ENCODE assay signal across 10 cellular contexts in the genomic region with DNA sequence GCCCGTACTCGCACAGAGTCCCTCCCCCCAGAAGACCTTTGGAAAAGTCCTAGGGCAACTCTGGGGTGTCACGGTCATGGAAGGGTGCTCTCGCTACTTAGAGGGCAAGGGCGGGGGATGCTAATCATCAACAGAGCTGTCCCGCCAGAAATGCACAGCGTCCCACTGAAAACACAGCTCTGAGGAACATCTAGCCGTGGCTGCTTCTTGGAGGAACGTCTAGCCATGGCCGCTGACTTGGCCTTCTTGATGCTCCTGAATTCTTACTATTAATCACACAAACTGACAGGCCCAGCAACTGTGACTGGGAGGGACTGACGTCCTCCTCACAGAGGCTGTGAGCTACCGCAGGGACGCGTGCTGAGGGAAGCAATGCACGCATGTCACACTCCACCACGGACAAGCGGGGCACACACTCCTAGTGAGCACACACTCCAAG. TPM values are rescaled to one million over a fixed set of nuclear protein-coding genes. Genes with fewer than 3 reads are reported as not detected.
DNase-seq lines count a peak whose midpoint lies in the region; ATAC-seq and TF ChIP-seq lines count a peak whose summit lies in the region.
"Had no signal": no experiment of that assay in that cellular context is flagged by ENCODE, and none has a peak within 500 bp of the region (broad histone marks: within the 10 kb centered on the region; RNA-seq: fewer than 3 reads in every experiment).

No MANE protein-coding gene starts in this region.

- no peak for TF ChIP-seq RAD21 in SK-N-SH (IDR thresholded peaks at IDR 0.05; ENCODE audit: low read length)

- H3K4me3 ChIP-seq in SK-N-SH (ENCODE audit: low read depth in 2 of 2, low read length in 1 of 2), result no peak overlapping the region; a peak in 2 of 4 replicates
- no peak overlapping the region for H3K4me3 ChIP-seq in SU-DHL-6 (ENCODE audit: insufficient read depth, low read length, poor library complexity, severe bottlenecking)
- no peak overlapping the region for H3K4me3 ChIP-seq in esophagus squamous epithelium
- H3K4me3 ChIP-seq in skeletal muscle satellite cell (ENCODE audit: low read length), result peak overlapping the region; percentile 13

- no peaks in the 10 kb centered on the region for H3K9me3 ChIP-seq in SK-N-SH
- H3K9me3 ChIP-seq in SU-DHL-6 (ENCODE audit: insufficient read depth, low read length), result no peaks in the 10 kb centered on the region
- H3K9me3 ChIP-seq in esophagus squamous epithelium, result no peaks in the 10 kb centered on the region
- H3K9me3 ChIP-seq in skeletal muscle satellite cell (replicated peaks; ENCODE audit: low read length), result no peaks in the 10 kb centered on the region
- H3K9me3 ChIP-seq: tibial nerve had no signal

- H2AFZ ChIP-seq in SK-N-SH (ENCODE audit: low read depth), result no peak overlapping the region
- H2AFZ ChIP-seq in SU-DHL-6 (ENCODE audit: low read depth, low read length, severe bottlenecking), result no peak overlapping the region

- WGBS in SK-N-SH (ENCODE audit: low lambda C conversion rate), result 94% methylated on average over 8 of the region's 17 CpGs
- 87 to 91% methylated on average over 8 to 14 of the region's 17 CpGs for WGBS in esophagus squamous epithelium, 2 donors

- H3K9me2 ChIP-seq in SK-N-SH (no peaks in the 10 kb centered on the region), SU-DHL-6 (replicated peaks; ENCODE audit: insufficient read depth, low read length) (no peaks in the 10 kb centered on the region)

- H3K9ac ChIP-seq in SK-N-SH (no peak overlapping the region), SU-DHL-6 (ENCODE audit: low read length) (no peak overlapping the region), skeletal muscle satellite cell (ENCODE audit: low read depth, low read length) (no peak overlapping the region)

- no peak for ATAC-seq in SK-N-SH treated with all-trans-retinoic acid at 6 μM for 48 hours
- no peak for ATAC-seq in HG03442 (IDR thresholded peaks at IDR 0.05; ENCODE audit: unreplicated experiment)
- ATAC-seq in HG03439 (IDR thresholded peaks at IDR 0.05; ENCODE audit: unreplicated experiment), result no peak
- no peak for ATAC-seq in GM19452 (IDR thresholded peaks at IDR 0.05; ENCODE audit: unreplicated experiment)

- no peak for DNase-seq in SK-N-SH
- DNase-seq in esophagus squamous epithelium (lab: John Stamatoyannopoulos, UW), result no peak

- POLR2A ChIA-PET in SK-N-SH (lab: Yijun Ruan, JAX), result interaction anchor here (0.5 to 1.5 kb wide), 3 partner anchors 17 to 27 kb away, joined by 3 to 5 read pairs (median 4); no protein-coding TSS in a partner anchor

- H3K36me3 ChIP-seq in SK-N-SH (replicated peaks in 1 of 2; ENCODE audit: control insufficient read depth in 1 of 2, insufficient read depth in 2 of 2, low read length in 1 of 2) (peaks cover 11 to 20% of the 10 kb centered on the region in 2 experiments), SU-DHL-6 (ENCODE audit: low read length) (peaks cover 4% of the 10 kb centered on the region; the same call in 1 of the 2 replicates), esophagus squamous epithelium (peaks cover 0 to 55% (median 10%) of the 10 kb centered on the region in 3 donors), skeletal muscle satellite cell (ENCODE audit: insufficient read depth, low read length) (peaks cover 17% of the 10 kb centered on the region)

- peaks cover 62% of the 10 kb centered on the region for H4K20me1 ChIP-seq in SK-N-SH (ENCODE audit: insufficient read depth)
- H4K20me1 ChIP-seq in SU-DHL-6 (ENCODE audit: low read depth, low read length), result no peaks in the 10 kb centered on the region

- intact Hi-C loops in esophagus squamous epithelium (cut with DNase I), result no loop called here

- H3K27ac ChIP-seq in SK-N-SH (ENCODE audit: low read depth in 2 of 2, low read length in 1 of 2), result no peak overlapping the region
- no peak overlapping the region for H3K27ac ChIP-seq in SU-DHL-6 (ENCODE audit: low read depth, low read length)
- H3K27ac ChIP-seq in esophagus squamous epithelium, result peak overlapping the region in 3 of 4 donors; percentile 25 to 99 (median 97)

- H3K79me2 ChIP-seq in SK-N-SH (ENCODE audit: insufficient read depth) (peaks cover 67% of the 10 kb centered on the region), SU-DHL-6 (ENCODE audit: insufficient read depth, low read length) (peaks cover 40% of the 10 kb centered on the region)

- H3K27me3 ChIP-seq in SK-N-SH (ENCODE audit: insufficient read depth) (no peaks in the 10 kb centered on the region), SU-DHL-6 (ENCODE audit: low read length) (no peaks in the 10 kb centered on the region), esophagus squamous epithelium (no peaks in the 10 kb centered on the region), skeletal muscle satellite cell (ENCODE audit: control insufficient read depth, insufficient read depth, low read length) (no peaks in the 10 kb centered on the region)
- H3K27me3 ChIP-seq: tibial nerve had no signal

- H3K4me1 ChIP-seq in SK-N-SH (ENCODE audit: control insufficient read depth in 1 of 2, insufficient read depth in 2 of 2, low read depth in 1 of 2, low read length in 1 of 2) (peaks cover 8 to 16% of the 10 kb centered on the region in 2 experiments; a peak in 2 of 4 replicates), esophagus squamous epithelium (peaks cover 11 to 49% (median 21%) of the 10 kb centered on the region in 3 donors), skeletal muscle satellite cell (ENCODE audit: control insufficient read depth, insufficient read depth, low read length) (peaks cover 21% of the 10 kb centered on the region)

- no peak for TF ChIP-seq EP300 in SK-N-SH (IDR thresholded peaks at IDR 0.05; ENCODE audit: borderline replicate concordance in 1 of 2, low read depth in 1 of 2, low read length in 1 of 2)

- TF ChIP-seq CTCF in SK-N-SH (IDR thresholded peaks at IDR 0.05) (no peak), SU-DHL-6 (IDR thresholded peaks at IDR 0.05; ENCODE audit: insufficient read depth, low read length, poor library complexity, severe bottlenecking) (no peak), esophagus squamous epithelium (IDR thresholded peaks at IDR 0.05) (no peak)

- TF ChIP-seq POLR2A in esophagus squamous epithelium (IDR thresholded peaks at IDR 0.05), result no peak

- H3F3A ChIP-seq in SK-N-SH (replicated peaks; ENCODE audit: insufficient read depth) (peaks cover 13% of the 10 kb centered on the region), SU-DHL-6 (ENCODE audit: insufficient read depth) (peaks cover 5% of the 10 kb centered on the region; the same call in 1 of the 2 replicates)

- CTCF ChIA-PET in SK-N-SH (lab: Yijun Ruan, JAX), result interaction anchor here (0.9 to 4.3 kb wide), 14 partner anchors 8 to 571 kb away, joined by 3 to 24 read pairs (median 6); partner anchors contain the start of gene ADAM8

- H3K4me2 ChIP-seq in SK-N-SH, result peak overlapping the region; percentile 96
- peak overlapping the region; percentile 82 for H3K4me2 ChIP-seq in SU-DHL-6 (ENCODE audit: low read depth, low read length, poor library complexity, severe bottlenecking)
- peak overlapping the region; percentile 100 for H3K4me2 ChIP-seq in skeletal muscle satellite cell (ENCODE audit: low read length)

TF ChIP-seq in SK-N-SH, 30 proteins besides CTCF, POLR2A, EP300 and RAD21 (continues in another document):
- TF ChIP-seq FOXJ3 (CRISPR knock-in tag; IDR thresholded peaks at IDR 0.05) (no peak), TAF1 (IDR thresholded peaks at IDR 0.05; ENCODE audit: borderline replicate concordance, low read depth, low read length) (no peak), RXRA (IDR thresholded peaks at IDR 0.05; ENCODE audit: borderline replicate concordance, low read depth) (no peak), FOXM1 (IDR thresholded peaks at IDR 0.05; ENCODE audit: low read depth) (no peak), MXI1 (IDR thresholded peaks at IDR 0.05; ENCODE audit: low read depth, low read length) (no peak)
- TF ChIP-seq, protein P1, sequence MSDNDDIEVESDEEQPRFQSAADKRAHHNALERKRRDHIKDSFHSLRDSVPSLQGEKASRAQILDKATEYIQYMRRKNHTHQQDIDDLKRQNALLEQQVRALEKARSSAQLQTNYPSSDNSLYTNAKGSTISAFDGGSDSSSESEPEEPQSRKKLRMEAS (IDR thresholded peaks at IDR 0.05; ENCODE audit: low read depth), result no peak

TF ChIP-seq in SK-N-SH treated with all-trans-retinoic acid at 6 μM for 48 hours, 23 proteins besides CTCF, POLR2A, EP300 and RAD21 (continues in another document):
- TF ChIP-seq ZFP30 (CRISPR knock-in tag; IDR thresholded peaks at IDR 0.05), result no peak
- TF ChIP-seq BACH2 (CRISPR knock-in tag; IDR thresholded peaks at IDR 0.05; ENCODE audit: borderline replicate concordance), result no peak

RNA-seq across cellular contexts. Expression of gene TUBGCP2, which starts 1.7 kb away (rescaled TPM):
- polyA plus RNA-seq in SK-N-SH (2012; rRNA removed), result 47.4 and 49.1 TPM in 2 replicates
- polyA plus RNA-seq in SK-N-SH (2012; cell fraction: cytosol; rRNA removed), result 21.2 and 31.5 TPM in 2 replicates
- 99.3 and 109 TPM in 2 replicates for polyA plus RNA-seq in SK-N-SH (2012; cell fraction: nucleus; rRNA removed)
- total RNA-seq in esophagus squamous epithelium, result 10 to 100 TPM; 28.4 to 44.4 (median 38.9) TPM
- 53.0 and 58.1 TPM in 2 replicates for total RNA-seq in skeletal muscle satellite cell (2012; rRNA removed)

RNA-seq across cellular contexts. Expression of gene ZNF511, which starts 1.8 kb away (rescaled TPM):
- polyA plus RNA-seq in SK-N-SH (2012; rRNA removed), result 43.5 and 62.3 TPM in 2 replicates
- polyA plus RNA-seq in SK-N-SH (2012; cell fraction: cytosol; rRNA removed), result 33.7 and 40.0 TPM in 2 replicates
- polyA plus RNA-seq in SK-N-SH (2012; cell fraction: nucleus; rRNA removed), result 41.9 and 53.5 TPM in 2 replicates
- 10 to 100 TPM; 16.1 to 26.7 (median 17.7) TPM for total RNA-seq in esophagus squamous epithelium
- 28.6 and 33.9 TPM in 2 replicates for total RNA-seq in skeletal muscle satellite cell (2012; rRNA removed)

RNA-seq across cellular contexts. Expression of gene CALY, which starts 29.7 kb away (rescaled TPM):
- polyA plus RNA-seq in SK-N-SH (2012; rRNA removed), result 3.3 TPM in 2 replicates
- polyA plus RNA-seq in SK-N-SH (2012; cell fraction: cytosol; rRNA removed), result 1.4 and 3.9 TPM in 2 replicates
- polyA plus RNA-seq in SK-N-SH (2012; cell fraction: nucleus; rRNA removed), result 1.7 and 4.5 TPM in 2 replicates
- not detected for total RNA-seq in esophagus squamous epithelium
- not detected in 2 replicates for total RNA-seq in skeletal muscle satellite cell (2012; rRNA removed)
- total RNA-seq: lung had no signal
- polyA plus RNA-seq: lung had no signal

RNA-seq across cellular contexts. Expression of gene ADAM8, which starts 30.3 kb away (rescaled TPM):
- polyA plus RNA-seq in SK-N-SH (2012; rRNA removed), result 1.6 and 1.7 TPM in 2 replicates
- polyA plus RNA-seq in SK-N-SH (2012; cell fraction: cytosol; rRNA removed), result 0.33 and 0.42 TPM in 2 replicates
- 13.7 and 16.4 TPM in 2 replicates for polyA plus RNA-seq in SK-N-SH (2012; cell fraction: nucleus; rRNA removed)
- 1 to 10 TPM; 3.3 to 5.7 (median 4.3) TPM for total RNA-seq in esophagus squamous epithelium
- total RNA-seq in skeletal muscle satellite cell (2012; rRNA removed), result under 0.01 and 0.44 TPM in 2 replicates

RNA-seq across cellular contexts. Expression of gene PRAP1, which starts 40.2 kb away (rescaled TPM):
- 1.9 and 2.3 TPM in 2 replicates for polyA plus RNA-seq in SK-N-SH (2012; rRNA removed)
- 0.72 and 1.1 TPM in 2 replicates for polyA plus RNA-seq in SK-N-SH (2012; cell fraction: cytosol; rRNA removed)
- 0.52 and 0.54 TPM in 2 replicates for polyA plus RNA-seq in SK-N-SH (2012; cell fraction: nucleus; rRNA removed)
- not detected for total RNA-seq in esophagus squamous epithelium
- 0.51 TPM in 1 of 2 replicates, not detected in the other for total RNA-seq in skeletal muscle satellite cell (2012; rRNA removed)
- polyA plus RNA-seq: lung had no signal

Comparison
In these comparisons a context has a peak if more than half of its experiments do, and no peak if none do; other contexts are left out.
1. H3K27ac ChIP-seq: peak in esophagus squamous epithelium (3 of 4); none in SK-N-SH (0 of 2) and SU-DHL-6 (single experiment).
2. Peak in every context shown above with its lines, with median percentiles within 50 percentile points of each other: H3K4me2 ChIP-seq.